ENCODE assay signal across 20 cellular contexts in genomic region chr9:129103595-129103965, GRCh38.
"Had no signal": no experiment of that assay in that cellular context is flagged by ENCODE, and none has a peak within 500 bp of the region (broad histone marks: within the 10 kb centered on the region; RNA-seq: fewer than 3 reads in every experiment).

No MANE protein-coding gene starts in this region.

- H3K36me3 Mint-ChIP-seq: activated CD8-positive, alpha-beta memory T cell treated with anti-CD3 and anti-CD28 coated beads, Interleukin-2, amount 10 ng/mL, durations not matched to agents 7 days and 5 days; memory B cell had no signal

- H3K4me1 Mint-ChIP-seq: activated naive CD8-positive, alpha-beta T cell treated with anti-CD3 and anti-CD28 coated beads, Interleukin-2, amount 50 U/mL, for 24 hours had no signal

- H3K9me3 Mint-ChIP-seq: activated CD4-positive, alpha-beta T cell treated with anti-CD3 and anti-CD28 coated beads, Interleukin-2, amount 10 ng/mL, durations not matched to agents 7 days and 5 days; activated CD8-positive, alpha-beta T cell treated with anti-CD3 and anti-CD28 coated beads for 36 hours; activated naive CD8-positive, alpha-beta T cell treated with anti-CD3 and anti-CD28 coated beads, Interleukin-2, amount 50 U/mL, for 24 hours; memory B cell; nephron progenitor cell; stimulated activated naive CD8-positive, alpha-beta T cell treated with anti-CD3 and anti-CD28 coated beads, Interleukin-15, Interleukin-2, amounts not matched to agents 100 ng/mL and 50 ng/mL, for 24 hours; T-cell; T-helper 2 cell treated with Interferon-gamma antibody and Interleukin-4, amounts not matched to agents 5 μg/mL and 100 μg/mL, for 36 hours had no signal

- H3K27me3 Mint-ChIP-seq: activated CD4-positive, alpha-beta T cell treated with anti-CD3 and anti-CD28 coated beads, Interleukin-2, amount 10 ng/mL, durations not matched to agents 7 days and 5 days; activated CD8-positive, alpha-beta memory T cell treated with anti-CD3 and anti-CD28 coated beads, Interleukin-2, amount 10 ng/mL, durations not matched to agents 7 days and 5 days; activated CD8-positive, alpha-beta T cell treated with anti-CD3 and anti-CD28 coated beads for 36 hours; activated naive CD8-positive, alpha-beta T cell treated with anti-CD3 and anti-CD28 coated beads, Interleukin-2, amount 50 U/mL, for 24 hours; stimulated activated naive CD8-positive, alpha-beta T cell treated with anti-CD3 and anti-CD28 coated beads, Interleukin-15, Interleukin-2, amounts not matched to agents 100 ng/mL and 50 ng/mL, for 24 hours; T-cell had no signal

- H3K27me3 ChIP-seq: cardiac muscle cell, thyroid gland had no signal

- H3K27ac Mint-ChIP-seq: activated CD4-positive, alpha-beta T cell treated with anti-CD3 and anti-CD28 coated beads, Interleukin-2, amount 10 ng/mL, durations not matched to agents 7 days and 5 days; activated CD8-positive, alpha-beta memory T cell treated with anti-CD3 and anti-CD28 coated beads, Interleukin-2, amount 10 ng/mL, durations not matched to agents 7 days and 5 days; activated CD8-positive, alpha-beta T cell treated with anti-CD3 and anti-CD28 coated beads for 36 hours; activated naive CD8-positive, alpha-beta T cell treated with anti-CD3 and anti-CD28 coated beads, Interleukin-2, amount 50 U/mL, for 24 hours; memory B cell; nephron progenitor cell; progenitor cell of endocrine pancreas; stimulated activated naive CD8-positive, alpha-beta T cell treated with anti-CD3 and anti-CD28 coated beads, Interleukin-15, Interleukin-2, amounts not matched to agents 100 ng/mL and 50 ng/mL, for 24 hours; T-helper 2 cell treated with Interferon-gamma antibody and Interleukin-4, amounts not matched to agents 5 μg/mL and 100 μg/mL, for 36 hours had no signal

- DNase-seq: activated CD8-positive, alpha-beta memory T cell treated with anti-CD3 and anti-CD28 coated beads, Interleukin-2, amount 10 ng/mL, durations not matched to agents 7 days and 5 days; activated effector memory CD4-positive, alpha-beta T cell treated with anti-CD3 and anti-CD28 coated beads, Interleukin-2, amount 50 U/mL, for 16 hours; activated naive CD4-positive, alpha-beta T cell treated with anti-CD3 and anti-CD28 coated beads, Interleukin-2, amount 50 U/mL, for 16 hours; activated naive CD8-positive, alpha-beta T cell treated with anti-CD3 and anti-CD28 coated beads, Interleukin-2, amount 50 U/mL, for 24 hours; activated T-cell treated with anti-CD3 and anti-CD28 coated beads for 4 hours; occipital lobe; stimulated activated CD4-positive, alpha-beta T cell treated with anti-CD3 and anti-CD28 coated beads, Interleukin-1b, Interleukin-23, amount 100 ng/mL, for 48 hours had no signal

- H3K4me3 Mint-ChIP-seq: activated CD4-positive, alpha-beta T cell treated with anti-CD3 and anti-CD28 coated beads, Interleukin-2, amount 10 ng/mL, durations not matched to agents 7 days and 5 days; activated CD8-positive, alpha-beta memory T cell treated with anti-CD3 and anti-CD28 coated beads, Interleukin-2, amount 10 ng/mL, durations not matched to agents 7 days and 5 days; activated CD8-positive, alpha-beta T cell treated with anti-CD3 and anti-CD28 coated beads for 36 hours; activated naive CD8-positive, alpha-beta T cell treated with anti-CD3 and anti-CD28 coated beads, Interleukin-2, amount 50 U/mL, for 24 hours; memory B cell; nephron progenitor cell; stimulated activated naive CD8-positive, alpha-beta T cell treated with anti-CD3 and anti-CD28 coated beads, Interleukin-15, Interleukin-2, amounts not matched to agents 100 ng/mL and 50 ng/mL, for 24 hours; T-cell; T-helper 2 cell treated with Interferon-gamma antibody and Interleukin-4, amounts not matched to agents 5 μg/mL and 100 μg/mL, for 36 hours had no signal

- H3K4me1 ChIP-seq: foreskin keratinocyte had no signal

- FAIRE-seq: urothelium cell line had no signal

- H3K27ac ChIP-seq: cardiac muscle cell, foreskin keratinocyte, thyroid gland, VCaP had no signal

- H3K9me3 ChIP-seq: thyroid gland had no signal

- H3K4me3 ChIP-seq: cardiac muscle cell, thyroid gland had no signal

- H3K36me3 ChIP-seq: cardiac muscle cell had no signal
